Comparison of ENCODE assay signal across 9 cellular contexts in the genomic region with DNA sequence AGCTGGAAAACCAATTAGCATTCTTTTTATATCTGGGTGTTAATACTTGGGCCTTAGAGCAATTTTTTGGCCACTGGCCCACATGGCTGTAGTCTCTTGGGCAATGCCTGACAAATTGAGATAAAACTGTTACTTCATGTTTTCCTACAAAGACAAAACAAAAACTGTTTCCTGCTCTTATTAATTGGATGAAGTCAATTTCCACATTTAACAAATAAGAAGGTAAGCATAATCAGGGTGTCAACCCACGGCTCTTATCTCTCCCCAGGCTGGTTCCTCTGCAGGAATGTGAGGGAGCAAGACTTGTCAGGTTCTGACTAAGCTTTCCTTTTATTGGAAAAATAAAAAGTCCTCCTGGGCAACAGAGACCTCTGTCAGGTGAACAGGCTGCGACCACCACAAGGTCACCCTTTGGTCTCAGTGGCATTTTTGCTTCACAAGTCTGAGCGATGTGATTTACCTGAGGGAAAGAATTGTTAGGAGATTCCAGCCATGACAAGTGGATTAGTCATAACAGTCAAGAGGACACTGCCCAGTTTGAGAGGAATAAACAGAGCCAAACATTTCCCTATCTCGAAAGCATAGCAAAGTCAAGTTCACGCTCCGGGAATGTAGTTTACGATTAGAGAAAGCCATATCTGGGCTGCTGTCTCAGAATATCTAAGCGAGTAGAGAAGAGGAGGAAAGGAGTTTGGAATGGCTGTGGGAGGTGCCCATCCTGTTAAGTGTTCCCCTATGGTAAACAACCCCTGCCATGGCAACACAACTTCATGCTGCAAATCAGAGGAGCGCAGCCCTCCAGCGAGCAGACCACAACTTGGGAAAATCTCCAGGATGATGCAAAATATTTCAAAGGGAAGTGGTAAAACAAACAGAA.
A peak's percentile ranks its signal among the peaks of the same experiment; 100 is the strongest.
DNase-seq lines count a peak whose midpoint lies in the region; ATAC-seq, FAIRE-seq and TF ChIP-seq lines count a peak whose summit lies in the region.
"Had no signal": no experiment of that assay in that cellular context is flagged by ENCODE, and none has a peak within 500 bp of the region (broad histone marks: within the 10 kb centered on the region; RNA-seq: fewer than 3 reads in every experiment).

No MANE protein-coding gene starts in this region.

- POLR2A ChIA-PET in CD4-positive, alpha-beta memory T cell (lab: Charles Lee; ENCODE audit: partially characterized antibody) = no interaction called here

- peak; percentile 91 for ATAC-seq in left lung
- no peak for ATAC-seq in HG02884 (IDR thresholded peaks at IDR 0.05; ENCODE audit: unreplicated experiment)

- CTCF ChIA-PET in CD4-positive, alpha-beta memory T cell (lab: Charles Lee; ENCODE audit: partially characterized antibody) = no interaction called here

- H3K36me3 ChIP-seq in left lung = no peaks in the 10 kb centered on the region
- H3K36me3 ChIP-seq in CD4-positive, alpha-beta memory T cell (ENCODE audit: insufficient read depth, low read length) = no peaks in the 10 kb centered on the region

- no peak for FAIRE-seq in frontal cortex (lab: Jason Lieb, UNC)

- no peaks in the 10 kb centered on the region for H3K4me1 Mint-ChIP-seq in CD4-positive, alpha-beta memory T cell

- H3K36me3 Mint-ChIP-seq in CD4-positive, alpha-beta memory T cell = no peaks in the 10 kb centered on the region

- H3K4me3 ChIP-seq in cardiac fibroblast (replicated peaks in 1 of 2; ENCODE audit: low read depth in 2 of 2, low read length in 2 of 2) (peak overlapping the region in 1 of 2 donors; percentile 12), left lung (no peak overlapping the region)
- no peak overlapping the region for H3K4me3 ChIP-seq in CD4-positive, alpha-beta memory T cell (ENCODE audit: low read length in 2 of 2)

- peak; percentile 96 for DNase-seq in LoVo (ENCODE audit: low spot score)
- peak; percentile 97 to 100 for DNase-seq in cardiac fibroblast (ENCODE audit: low read depth in 2 of 2)
- peak in 1 of 2 donors; percentile 81 for DNase-seq in left lung
- DNase-seq in ureter (ENCODE audit: low spot score) = peak; percentile 50
- no peak for DNase-seq in frontal cortex (ENCODE audit: low spot score in 2 of 2)
- DNase-seq in GM13976 (ENCODE audit: low spot score) = no peak
- DNase-seq in CD4-positive, alpha-beta memory T cell = no peak
- DNase-seq: stimulated activated CD4-positive, alpha-beta T cell treated with anti-CD3 and anti-CD28 coated beads, Interleukin-4, amount 100 ng/mL, for 1 hour had no signal

- H3K4me1 ChIP-seq in left lung = peaks cover 36 to 40% of the 10 kb centered on the region in 2 donors
- H3K4me1 ChIP-seq in CD4-positive, alpha-beta memory T cell (ENCODE audit: insufficient read depth, low read length) = no peaks in the 10 kb centered on the region

- peaks cover 2 to 7% of the 10 kb centered on the region in 2 donors for H3K27me3 Mint-ChIP-seq in CD4-positive, alpha-beta memory T cell

- H3K27ac Mint-ChIP-seq in CD4-positive, alpha-beta memory T cell = no peak overlapping the region

- H3K9me3 ChIP-seq in left lung = no peaks in the 10 kb centered on the region
- H3K9me3 ChIP-seq in CD4-positive, alpha-beta memory T cell (ENCODE audit: control insufficient read depth in 1 of 2, low read length in 2 of 2) = no peaks in the 10 kb centered on the region

- no peak overlapping the region for H3K4me3 Mint-ChIP-seq in CD4-positive, alpha-beta memory T cell

- peak overlapping the region; percentile 87 to 92 for H3K27ac ChIP-seq in left lung
- no peak overlapping the region for H3K27ac ChIP-seq in CD4-positive, alpha-beta memory T cell (ENCODE audit: low read depth, low read length)

- no peaks in the 10 kb centered on the region for H3K27me3 ChIP-seq in left lung
- H3K27me3 ChIP-seq in CD4-positive, alpha-beta memory T cell (ENCODE audit: insufficient read depth, low read length) = no peaks in the 10 kb centered on the region

- in situ Hi-C loops in GM13976 (cut with MboI; ENCODE audit: low sequenced_read_pairs, unreplicated experiment) = no loop called here

- no peak for TF ChIP-seq CTCF in cardiac fibroblast (IDR thresholded peaks at IDR 0.05; ENCODE audit: low read depth, low read length)
- no peak for TF ChIP-seq CTCF in left lung (IDR thresholded peaks at IDR 0.05)
- no peak for TF ChIP-seq CTCF in GM13976 (IDR thresholded peaks at IDR 0.05; ENCODE audit: borderline replicate concordance, control extremely low read depth, extremely low read depth, insufficient read depth, missing control alignments)

- intact Hi-C loops in left lung (cut with DNase I) = loop anchor here in 1 of 2 donors (10.0 kb wide), 1 partner anchor 180 kb away; no protein-coding TSS in a partner anchor
- intact Hi-C loops in CD4-positive, alpha-beta memory T cell (cut with micrococcal nuclease) = no loop called here

- H3K9me3 Mint-ChIP-seq in CD4-positive, alpha-beta memory T cell = no peaks in the 10 kb centered on the region

Comparison
In these comparisons a context has a peak if more than half of its experiments do, and no peak if none do; other contexts are left out.
1. DNase-seq: peak in LoVo (single experiment), cardiac fibroblast (2 of 2) and ureter (single experiment); none in frontal cortex (0 of 2), GM13976 (single experiment) and CD4-positive, alpha-beta memory T cell (0 of 5).